14 cellular contexts compared by ENCODE assay signal in the genomic region with DNA sequence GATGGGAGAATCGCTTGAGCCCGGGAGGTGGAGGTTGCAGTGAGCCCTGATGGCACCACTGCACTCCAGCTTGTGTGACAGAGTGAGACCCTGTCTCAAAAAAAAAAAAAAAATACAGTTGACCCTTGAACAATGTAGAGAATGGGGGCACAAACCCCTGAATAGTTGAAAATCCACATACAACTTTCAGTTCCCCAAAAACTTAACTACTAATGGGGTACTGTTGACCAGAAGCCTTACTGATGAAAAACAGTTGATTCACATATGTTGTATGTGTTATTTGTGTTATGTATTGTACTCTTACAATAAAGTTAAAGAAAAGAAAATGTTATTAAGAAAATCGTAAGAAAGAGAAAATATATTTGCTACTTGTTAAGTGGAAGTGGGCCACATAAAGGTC.
A peak's percentile ranks its signal among the peaks of the same experiment; 100 is the strongest.
DNase-seq lines count a peak whose midpoint lies in the region; ATAC-seq lines count a peak whose summit lies in the region.
"Had no signal": no experiment of that assay in that cellular context is flagged by ENCODE, and none has a peak within 500 bp of the region (broad histone marks: within the 10 kb centered on the region; RNA-seq: fewer than 3 reads in every experiment).

No MANE protein-coding gene starts in this region.

- no peak overlapping the region for H3K4me3 Mint-ChIP-seq in T-helper 1 cell treated with Interleukin-12 subunit alpha and Interleukin-12 subunit beta and Interleukin-4 antibody, amounts not matched to agents 30 μg/mL and 1 μg/mL, for 36 hours
- no peak overlapping the region for H3K4me3 Mint-ChIP-seq in stimulated activated naive CD8-positive, alpha-beta T cell treated with anti-CD3 and anti-CD28 coated beads, Interleukin-15, Interleukin-2, amounts not matched to agents 100 ng/mL and 50 ng/mL, for 24 hours
- H3K4me3 Mint-ChIP-seq in central memory CD8-positive, alpha-beta T cell, result no peak overlapping the region
- H3K4me3 Mint-ChIP-seq: B cell; CD8-positive, alpha-beta T cell; HFFc6 had no signal

- H3K27ac Mint-ChIP-seq in T-helper 1 cell treated with Interleukin-12 subunit alpha and Interleukin-12 subunit beta and Interleukin-4 antibody, amounts not matched to agents 30 μg/mL and 1 μg/mL, for 36 hours, result peak overlapping the region; percentile 58
- H3K27ac Mint-ChIP-seq in stimulated activated naive CD8-positive, alpha-beta T cell treated with anti-CD3 and anti-CD28 coated beads, Interleukin-15, Interleukin-2, amounts not matched to agents 100 ng/mL and 50 ng/mL, for 24 hours, result peak overlapping the region; percentile 18
- peak overlapping the region; percentile 39 for H3K27ac Mint-ChIP-seq in central memory CD8-positive, alpha-beta T cell (ENCODE audit: low read depth)
- H3K27ac Mint-ChIP-seq: B cell; CD8-positive, alpha-beta T cell; HFFc6 had no signal

- no peaks in the 10 kb centered on the region for H3K9me3 Mint-ChIP-seq in T-helper 1 cell treated with Interleukin-12 subunit alpha and Interleukin-12 subunit beta and Interleukin-4 antibody, amounts not matched to agents 30 μg/mL and 1 μg/mL, for 36 hours
- no peaks in the 10 kb centered on the region for H3K9me3 Mint-ChIP-seq in stimulated activated naive CD8-positive, alpha-beta T cell treated with anti-CD3 and anti-CD28 coated beads, Interleukin-15, Interleukin-2, amounts not matched to agents 100 ng/mL and 50 ng/mL, for 24 hours
- no peaks in the 10 kb centered on the region for H3K9me3 Mint-ChIP-seq in central memory CD8-positive, alpha-beta T cell
- H3K9me3 Mint-ChIP-seq: CD4-positive, CD25-positive, alpha-beta regulatory T cell; CD8-positive, alpha-beta T cell; HFFc6 had no signal

- peaks cover 3% of the 10 kb centered on the region for H3K36me3 Mint-ChIP-seq in T-helper 1 cell treated with Interleukin-12 subunit alpha and Interleukin-12 subunit beta and Interleukin-4 antibody, amounts not matched to agents 30 μg/mL and 1 μg/mL, for 36 hours (ENCODE audit: low read depth)
- no peaks in the 10 kb centered on the region for H3K36me3 Mint-ChIP-seq in stimulated activated naive CD8-positive, alpha-beta T cell treated with anti-CD3 and anti-CD28 coated beads, Interleukin-15, Interleukin-2, amounts not matched to agents 100 ng/mL and 50 ng/mL, for 24 hours (ENCODE audit: low read depth)
- H3K36me3 Mint-ChIP-seq in central memory CD8-positive, alpha-beta T cell (ENCODE audit: insufficient read depth), result no peaks in the 10 kb centered on the region
- H3K36me3 Mint-ChIP-seq: CD4-positive, CD25-positive, alpha-beta regulatory T cell; CD8-positive, alpha-beta T cell had no signal

- H3K4me1 Mint-ChIP-seq in T-helper 1 cell treated with Interleukin-12 subunit alpha and Interleukin-12 subunit beta and Interleukin-4 antibody, amounts not matched to agents 30 μg/mL and 1 μg/mL, for 36 hours (ENCODE audit: low read depth), result peaks cover 21% of the 10 kb centered on the region
- H3K4me1 Mint-ChIP-seq in stimulated activated naive CD8-positive, alpha-beta T cell treated with anti-CD3 and anti-CD28 coated beads, Interleukin-15, Interleukin-2, amounts not matched to agents 100 ng/mL and 50 ng/mL, for 24 hours (ENCODE audit: low read depth), result peaks cover 56% of the 10 kb centered on the region
- H3K4me1 Mint-ChIP-seq in central memory CD8-positive, alpha-beta T cell, result peaks cover 29% of the 10 kb centered on the region

- peaks cover 46% of the 10 kb centered on the region for H3K27me3 Mint-ChIP-seq in T-helper 1 cell treated with Interleukin-12 subunit alpha and Interleukin-12 subunit beta and Interleukin-4 antibody, amounts not matched to agents 30 μg/mL and 1 μg/mL, for 36 hours (ENCODE audit: low read depth)
- peaks cover 12% of the 10 kb centered on the region for H3K27me3 Mint-ChIP-seq in stimulated activated naive CD8-positive, alpha-beta T cell treated with anti-CD3 and anti-CD28 coated beads, Interleukin-15, Interleukin-2, amounts not matched to agents 100 ng/mL and 50 ng/mL, for 24 hours
- peaks cover 49% of the 10 kb centered on the region for H3K27me3 Mint-ChIP-seq in central memory CD8-positive, alpha-beta T cell

- DNase-seq in T-helper 1 cell, result no peak
- DNase-seq in stimulated activated naive CD8-positive, alpha-beta T cell treated with anti-CD3 and anti-CD28 coated beads, Interleukin-15, Interleukin-2, amounts not matched to agents 100 U/mL and 50 U/mL, for 24 hours, result no peak
- DNase-seq in central memory CD8-positive, alpha-beta T cell (ENCODE audit: low spot score in 2 of 2), result no peak
- no peak for DNase-seq in stimulated activated CD4-positive, alpha-beta T cell treated with anti-CD3 and anti-CD28 coated beads, Interleukin-2, amount 100 ng/mL, for 48 hours
- DNase-seq: Caco-2; CD4-positive, CD25-positive, alpha-beta regulatory T cell; CD8-positive, alpha-beta T cell; DMS153; DND-41; GOT3; HFFc6 had no signal

- no peak for ATAC-seq in stimulated activated naive CD8-positive, alpha-beta T cell treated with anti-CD3 and anti-CD28 coated beads, Interleukin-15, Interleukin-2, amounts not matched to agents 100 U/mL and 50 U/mL, for 24 hours
- ATAC-seq in central memory CD8-positive, alpha-beta T cell (replicated peaks; ENCODE audit: extremely low read depth, poor library complexity, severe bottlenecking), result no peak
- ATAC-seq: CD8-positive, alpha-beta T cell had no signal
